Comparison of ENCODE assay signal across 13 cellular contexts in the genomic region with DNA sequence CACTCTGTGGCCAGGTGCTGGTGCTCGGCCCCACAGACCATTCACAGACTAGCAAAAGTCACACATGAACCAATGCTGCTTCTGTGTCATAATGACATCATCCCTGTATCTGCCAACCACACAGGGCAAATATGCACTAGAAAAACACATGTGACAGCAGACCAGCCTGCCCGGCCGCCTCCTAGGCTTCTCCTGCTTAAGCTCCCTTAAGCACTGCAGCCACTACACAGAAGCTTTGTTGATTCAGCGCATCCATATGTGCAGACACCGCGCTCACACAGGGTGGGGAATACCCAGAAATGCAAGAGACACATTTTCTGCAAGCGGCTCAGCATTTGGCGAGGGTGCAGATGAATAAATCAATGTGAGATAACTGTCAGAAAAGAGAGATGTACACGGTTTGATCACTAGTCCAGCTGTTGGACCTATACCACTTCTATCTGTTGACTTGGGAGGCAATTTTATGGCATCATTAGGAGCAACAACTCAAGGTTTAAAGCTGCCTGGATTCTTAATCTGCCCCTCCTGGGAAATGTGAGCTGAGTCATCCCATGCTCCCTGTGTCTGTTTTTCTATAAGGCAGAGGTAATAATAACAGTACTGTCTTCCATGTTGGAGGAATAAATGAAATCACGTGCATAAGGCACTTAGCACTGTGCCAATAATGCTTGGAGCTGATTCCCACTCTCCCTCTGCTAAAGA. TPM values are rescaled to one million over a fixed set of nuclear protein-coding genes. Genes with fewer than 3 reads are reported as not detected.
DNase-seq lines count a peak whose midpoint lies in the region; ATAC-seq and TF ChIP-seq lines count a peak whose summit lies in the region.
"Had no signal": no experiment of that assay in that cellular context is flagged by ENCODE, and none has a peak within 500 bp of the region (broad histone marks: within the 10 kb centered on the region; RNA-seq: fewer than 3 reads in every experiment).

No MANE protein-coding gene starts in this region.

- no TSS peak for BruUV-seq in PC-3 (replicated peaks; lab: Mats Ljungman, UMichigan)

- H3K27me3 ChIP-seq in BLaER1 (no peaks in the 10 kb centered on the region), KMS-11 (ENCODE audit: insufficient read depth, low read depth) (no peaks in the 10 kb centered on the region), PC-3 (ENCODE audit: low read length) (peaks cover 65% of the 10 kb centered on the region), neural progenitor cell (no peaks in the 10 kb centered on the region)
- H3K27me3 ChIP-seq: colonic mucosa had no signal

- H3K79me2 ChIP-seq in KMS-11 (ENCODE audit: insufficient read depth, low read depth) = no peaks in the 10 kb centered on the region
- H3K79me2 ChIP-seq in PC-3 (ENCODE audit: low read length) = no peaks in the 10 kb centered on the region
- H3K79me2 ChIP-seq in neural progenitor cell (ENCODE audit: low read depth) = no peaks in the 10 kb centered on the region

- H3K9me2 ChIP-seq in PC-3 (replicated peaks; ENCODE audit: low read length) = no peaks in the 10 kb centered on the region

- no peak for TF ChIP-seq CTCF in KMS-11 (conservative IDR thresholded peaks at IDR 0.05; ENCODE audit: low read depth, low read length)
- no peak for TF ChIP-seq CTCF in PC-3 (conservative IDR thresholded peaks at IDR 0.05; ENCODE audit: low read depth, low read length)
- TF ChIP-seq CTCF in neural progenitor cell (IDR thresholded peaks at IDR 0.05) = no peak

- H3K4me1 Mint-ChIP-seq in neural progenitor cell = peaks cover 6% of the 10 kb centered on the region

- H3K9me3 ChIP-seq in BLaER1 (0 out of 2 replicates have a peak, but pooled peaks cover 2% of the 10 kb centered on the region), PC-3 (ENCODE audit: low read length) (no peaks in the 10 kb centered on the region), neural progenitor cell (ENCODE audit: low read depth) (no peaks in the 10 kb centered on the region)
- H3K9me3 ChIP-seq: colonic mucosa had no signal

- no peaks in the 10 kb centered on the region for H3F3A ChIP-seq in PC-3 (ENCODE audit: low read length, unreplicated experiment)
- H3F3A ChIP-seq in neural progenitor cell (ENCODE audit: low read depth) = no peaks in the 10 kb centered on the region

- H3K4me3 ChIP-seq in BLaER1 = no peak overlapping the region
- H3K4me3 ChIP-seq in KMS-11 (IDR thresholded peaks at IDR 0.05; ENCODE audit: insufficient read depth, low read depth, low read length) = no peak overlapping the region
- no peak overlapping the region for H3K4me3 ChIP-seq in PC-3 (ENCODE audit: low read length)
- no peak overlapping the region for H3K4me3 ChIP-seq in neural progenitor cell
- H3K4me3 ChIP-seq: colonic mucosa had no signal

- peaks cover 2% of the 10 kb centered on the region for H3K27me3 Mint-ChIP-seq in neural progenitor cell (ENCODE audit: insufficient read depth, low read depth)

- H3K4me2 ChIP-seq in BLaER1 (peak overlapping the region; percentile 71), KMS-11 (peak overlapping the region; percentile 75), PC-3 (ENCODE audit: low read length) (no peak overlapping the region), neural progenitor cell (no peak overlapping the region)

- CTCF ChIA-PET in PC-3 (lab: Charles Lee) = no interaction called here

- 0 out of 2 replicates have a peak overlapping the region, but pooled peaks have one; percentile 44 for H3K27ac ChIP-seq in BLaER1
- peak overlapping the region; percentile 83 for H3K27ac ChIP-seq in KMS-11
- no peak overlapping the region for H3K27ac ChIP-seq in PC-3 (ENCODE audit: low read length)
- no peak overlapping the region for H3K27ac ChIP-seq in neural progenitor cell
- H3K27ac ChIP-seq: colonic mucosa had no signal

- H3K4me3 Mint-ChIP-seq in neural progenitor cell = no peak overlapping the region
- H3K4me3 Mint-ChIP-seq: T-helper 1 cell treated with Interleukin-12 subunit alpha and Interleukin-12 subunit beta and Interleukin-4 antibody, amounts not matched to agents 30 μg/mL and 1 μg/mL, for 36 hours had no signal

- intact Hi-C loops in PC-3 (cut with micrococcal nuclease) = no loop called here

- H3K36me3 ChIP-seq in BLaER1 = no peaks in the 10 kb centered on the region
- H3K36me3 ChIP-seq in KMS-11 (ENCODE audit: insufficient read depth) = no peaks in the 10 kb centered on the region
- H3K36me3 ChIP-seq in PC-3 (ENCODE audit: low read depth, low read length) = no peaks in the 10 kb centered on the region
- H3K36me3 ChIP-seq in neural progenitor cell = no peaks in the 10 kb centered on the region
- H3K36me3 ChIP-seq: colonic mucosa had no signal

- H4K20me1 ChIP-seq in BLaER1 = no peaks in the 10 kb centered on the region
- H4K20me1 ChIP-seq in KMS-11 (ENCODE audit: insufficient read depth) = no peaks in the 10 kb centered on the region
- no peaks in the 10 kb centered on the region for H4K20me1 ChIP-seq in PC-3 (ENCODE audit: low read length)
- H4K20me1 ChIP-seq in neural progenitor cell (ENCODE audit: low read depth) = no peaks in the 10 kb centered on the region

- peak; percentile 69 for DNase-seq in dedifferentiated amniotic fluid mesenchymal stem cell (ENCODE audit: extremely low spot score)
- peak; percentile 9 for DNase-seq in myocyte (ENCODE audit: low read depth)
- DNase-seq in NCI-H446 treated with DMSO at 0.1 percent for 48 hours (lab: John Stamatoyannopoulos, UW) = no peak
- DNase-seq in PC-3 = no peak
- DNase-seq in NCI-H526 treated with DMSO at 0.1 percent for 48 hours (lab: John Stamatoyannopoulos, UW) = no peak
- DNase-seq in neural progenitor cell (ENCODE audit: low spot score) = no peak
- DNase-seq: activated CD4-positive, alpha-beta T cell treated with anti-CD3 and anti-CD28 coated beads, Interleukin-2, amount 50 U/mL, for 4 hours; activated naive CD4-positive, alpha-beta T cell treated with anti-CD3 and anti-CD28 coated beads, Interleukin-2, amount 50 U/mL, for 16 hours; colonic mucosa; NK-92 treated with Interleukin-12 subunit alpha and Interleukin-12 subunit beta, amount 100 ng/mL, for 24 hours had no signal

- ATAC-seq in PC-3 = no peak

- H3K27ac Mint-ChIP-seq in neural progenitor cell = no peak overlapping the region
- H3K27ac Mint-ChIP-seq: T-helper 1 cell treated with Interleukin-12 subunit alpha and Interleukin-12 subunit beta and Interleukin-4 antibody, amounts not matched to agents 30 μg/mL and 1 μg/mL, for 36 hours had no signal

- H3K36me3 Mint-ChIP-seq in neural progenitor cell = no peaks in the 10 kb centered on the region

- H3K9me3 Mint-ChIP-seq in neural progenitor cell = no peaks in the 10 kb centered on the region
- H3K9me3 Mint-ChIP-seq: T-helper 1 cell treated with Interleukin-12 subunit alpha and Interleukin-12 subunit beta and Interleukin-4 antibody, amounts not matched to agents 30 μg/mL and 1 μg/mL, for 36 hours had no signal

- POLR2A ChIA-PET in PC-3 (lab: Charles Lee; ENCODE audit: unreplicated experiment) = no interaction called here

- H3K9ac ChIP-seq in BLaER1 (peak overlapping the region; percentile 2; the same call in 1 of the 2 replicates), KMS-11 (peak overlapping the region; percentile 54), PC-3 (ENCODE audit: low read length) (no peak overlapping the region), neural progenitor cell (no peak overlapping the region)

- H3K4me1 ChIP-seq in BLaER1 (peaks cover 62% of the 10 kb centered on the region), KMS-11 (ENCODE audit: low read depth, poor library complexity, severe bottlenecking) (peaks cover 54% of the 10 kb centered on the region), PC-3 (ENCODE audit: insufficient read depth, low read length) (no peaks in the 10 kb centered on the region), neural progenitor cell (no peaks in the 10 kb centered on the region)
- H3K4me1 ChIP-seq: colonic mucosa had no signal

- peak overlapping the region; percentile 71; the same call in 1 of the 2 replicates for H2AFZ ChIP-seq in KMS-11 (ENCODE audit: low read depth)
- H2AFZ ChIP-seq in PC-3 (ENCODE audit: low read length) = no peak overlapping the region
- H2AFZ ChIP-seq in neural progenitor cell (replicated peaks) = no peak overlapping the region

RNA-seq across cellular contexts. Expression of gene CPXM2, which starts 33.4 kb away (rescaled TPM):
- total RNA-seq in myocyte = not detected in 2 replicates
- 0.04 TPM for polyA plus RNA-seq in myocyte (2012)
- not detected in 2 replicates for total RNA-seq in PC-3 (2014; rRNA removed)
- not detected in 2 replicates for total RNA-seq in neural progenitor cell (ENCODE audit: low replicate concordance)

Comparison
In these comparisons a context has a peak if more than half of its experiments do, and no peak if none do; other contexts are left out.
1. H3K27ac ChIP-seq: peak in BLaER1 (single experiment) and KMS-11 (single experiment); none in PC-3 (single experiment) and neural progenitor cell (single experiment).
2. H3K4me2 ChIP-seq: peak in BLaER1 (single experiment) and KMS-11 (single experiment); none in PC-3 (single experiment) and neural progenitor cell (single experiment).
3. H3K9ac ChIP-seq: peak in BLaER1 (single experiment) and KMS-11 (single experiment); none in PC-3 (single experiment) and neural progenitor cell (single experiment).
4. DNase-seq: peak in dedifferentiated amniotic fluid mesenchymal stem cell (single experiment) and myocyte (single experiment); none in NCI-H446 treated with DMSO at 0.1 percent for 48 hours (single experiment), PC-3 (single experiment), NCI-H526 treated with DMSO at 0.1 percent for 48 hours (single experiment) and neural progenitor cell (single experiment).